In genomic region chr3:123429362-123430125, GRCh38 we compare ENCODE assay signal across 31 cellular contexts. TPM values are rescaled to one million over a fixed set of nuclear protein-coding genes. Genes with fewer than 3 reads are reported as not detected.
"Had no signal": no experiment of that assay in that cellular context is flagged by ENCODE, and none has a peak within 500 bp of the region (broad histone marks: within the 10 kb centered on the region; RNA-seq: fewer than 3 reads in every experiment).

No MANE protein-coding gene starts in this region.

- H3K4me3 ChIP-seq: hepatocyte, lower lobe of right lung, smooth muscle cell, stomach, testis, vagina had no signal

- DNase-seq: activated CD4-positive, alpha-beta memory T cell treated with anti-CD3 and anti-CD28 coated beads for 36 hours; activated CD4-positive, alpha-beta T cell treated with anti-CD3 and anti-CD28 coated beads, Interleukin-2, amount 10 ng/mL, durations not matched to agents 24 days and 14 days; activated CD8-positive, alpha-beta memory T cell treated with anti-CD3 and anti-CD28 coated beads, Interleukin-2, amount 50 U/mL, for 4 hours; activated effector memory CD4-positive, alpha-beta T cell treated with anti-CD3 and anti-CD28 coated beads, Interleukin-2, amount 50 U/mL, for 16 hours; activated naive CD4-positive, alpha-beta T cell treated with anti-CD3 and anti-CD28 coated beads, Interleukin-2, amount 10 ng/mL, durations not matched to agents 7 days and 5 days; activated naive CD8-positive, alpha-beta T cell treated with anti-CD3 and anti-CD28 coated beads, Interleukin-2, amount 10 ng/mL, durations not matched to agents 7 days and 5 days; activated T-cell treated with anti-CD3 and anti-CD28 coated beads, Interleukin-2, amount 50 U/mL, for 1 hour; brain microvascular endothelial cell; central memory CD4-positive, alpha-beta T cell; dermis blood vessel endothelial cell; effector CD8-positive, alpha-beta T cell; glutamatergic neuron; lower lobe of right lung; mesenchymal stem cell; stimulated activated CD4-positive, alpha-beta T cell treated with anti-CD3 and anti-CD28 coated beads, Interleukin-1b, Interleukin-23, amount 100 ng/mL, for 48 hours; stimulated activated naive B cell treated with anti-CD40 and anti-IgM and Interleukin-4, amounts not matched to agents 10 μg/mL and 1 μg/mL and 100 μg/mL, for 72 hours; stomach; SW 1271; T-helper 9 cell; testis; WERI-Rb-1 had no signal

- H3K36me3 ChIP-seq: brain microvascular endothelial cell, lower lobe of right lung, stomach, vagina, WERI-Rb-1 had no signal

- H3K9me3 ChIP-seq: lower lobe of right lung, stomach, testis, vagina had no signal

- H3K27me3 ChIP-seq: hepatocyte, testis, vagina had no signal

- ATAC-seq: activated CD4-positive, CD25-positive, alpha-beta regulatory T cell treated with anti-CD3 and anti-CD28 coated beads, Interleukin-2, amount 50 U/mL, for 24 hours; left lobe of liver; lower lobe of right lung; natural killer cell treated with Interleukin-12 subunit alpha and Interleukin-12 subunit beta and Interleukin-15 and Interleukin-18, amount 100 ng/mL, for 72 hours; stimulated activated naive B cell treated with anti-CD40 and anti-IgM and Interleukin-4, amounts not matched to agents 10 μg/mL and 1 μg/mL and 100 μg/mL, for 72 hours had no signal

- H3K27ac ChIP-seq: brain microvascular endothelial cell, epithelial cell of prostate, hepatocyte, lower lobe of right lung, vagina, WERI-Rb-1 had no signal

RNA-seq across cellular contexts. Expression of gene ADCY5, which starts 19.3 kb away (rescaled TPM):
- total RNA-seq: activated CD4-positive, alpha-beta memory T cell treated with anti-CD3 and anti-CD28 coated beads for 36 hours; activated CD4-positive, alpha-beta T cell treated with anti-CD3 and anti-CD28 coated beads, Interleukin-2, amount 10 ng/mL, durations not matched to agents 24 days and 14 days; activated CD8-positive, alpha-beta memory T cell treated with anti-CD3 and anti-CD28 coated beads for 36 hours; activated naive CD8-positive, alpha-beta T cell treated with anti-CD3 and anti-CD28 coated beads, Interleukin-2, amount 10 ng/mL, durations not matched to agents 7 days and 5 days; activated T-helper 1 cell treated with anti-CD3 and anti-CD28 coated beads, Interleukin-12 subunit alpha, Interleukin-12 subunit beta, Interleukin-2, Interleukin-4 antibody, amounts not matched to agents 30 ng/mL and 10 ng/mL and 1 ng/mL, durations not matched to agents 14 hours and 24 hours and 36 hours; mononuclear cell; natural killer cell treated with Interleukin-12 subunit alpha and Interleukin-12 subunit beta and Interleukin-15 and Interleukin-18, amount 100 ng/mL, for 72 hours had no signal
